22 cellular contexts compared by ENCODE assay signal in the genomic region with DNA sequence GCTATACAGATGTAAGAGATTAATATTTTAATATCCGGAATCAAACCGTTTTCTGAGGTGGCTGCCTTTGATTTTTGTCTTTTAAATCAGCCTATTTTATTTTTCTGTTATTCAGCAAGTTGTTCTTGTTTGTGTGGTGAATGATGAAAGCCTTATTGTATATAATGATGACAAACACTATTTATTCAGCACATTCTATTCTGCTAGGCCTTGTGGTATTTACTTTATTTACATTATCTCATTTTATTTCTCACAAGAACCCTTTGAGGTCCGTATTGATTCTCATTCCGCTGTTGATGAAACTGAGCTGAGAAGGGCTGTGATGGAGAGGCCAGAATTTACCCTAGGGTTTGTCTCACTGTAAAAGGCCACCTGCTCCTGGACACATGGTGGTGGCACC. TPM values are rescaled to one million over a fixed set of nuclear protein-coding genes. Genes with fewer than 3 reads are reported as not detected.
DNase-seq lines count a peak whose midpoint lies in the region; ATAC-seq and TF ChIP-seq lines count a peak whose summit lies in the region.
"Had no signal": no experiment of that assay in that cellular context is flagged by ENCODE, and none has a peak within 500 bp of the region (broad histone marks: within the 10 kb centered on the region; RNA-seq: fewer than 3 reads in every experiment).

No MANE protein-coding gene starts in this region.

- DNase-seq in NCI-H510A treated with DMSO at 0.1 percent for 48 hours (lab: John Stamatoyannopoulos, UW), result peak; percentile 35
- DNase-seq in NCI-H510A (lab: John Stamatoyannopoulos, UW), result no peak
- DNase-seq in dorsolateral prefrontal cortex, result no peak
- DNase-seq in NCI-H2227 treated with DMSO at 0.1 percent for 48 hours (lab: John Stamatoyannopoulos, UW), result no peak
- no peak for DNase-seq in CD8-positive, alpha-beta T cell
- DNase-seq in NCI-H748 (lab: John Stamatoyannopoulos, UW; ENCODE audit: unreplicated experiment), result no peak
- DNase-seq: 8988T; COR-L47; DMS 273 treated with DMSO at 0.1 percent for 48 hours; GOT3; KBM-7; MV-4-11; NCI-H187 treated with DMSO at 0.1 percent for 48 hours; NCI-H2171; NCI-H446; NCI-H748 treated with DMSO at 0.1 percent for 48 hours; NK-92 treated with Interleukin-12 subunit alpha and Interleukin-12 subunit beta, amount 100 ng/mL, for 24 hours; Right ventricle myocardium superior had no signal

- CTCF ChIA-PET in CD8-positive, alpha-beta T cell (lab: Charles Lee), result no interaction called here

- no peak overlapping the region for H3K4me3 Mint-ChIP-seq in CD8-positive, alpha-beta T cell
- H3K4me3 Mint-ChIP-seq: B cell had no signal

- intact Hi-C loops in dorsolateral prefrontal cortex (cut with DNase I), result loop anchor here (5.0 kb wide), 1 partner anchor 39 kb away; no protein-coding TSS in a partner anchor
- intact Hi-C loops in CD8-positive, alpha-beta T cell (cut with DNase I, micrococcal nuclease), result no loop called here

- H3K9me3 Mint-ChIP-seq in CD8-positive, alpha-beta T cell, result no peaks in the 10 kb centered on the region

- peaks cover 11% of the 10 kb centered on the region for H3K4me1 ChIP-seq in skeletal muscle satellite cell (ENCODE audit: control insufficient read depth, insufficient read depth, low read length)
- no peaks in the 10 kb centered on the region for H3K4me1 ChIP-seq in CD8-positive, alpha-beta T cell (ENCODE audit: insufficient read depth, low read length)

- ATAC-seq in CD8-positive, alpha-beta T cell, result no peak
- no peak for ATAC-seq in GM21381 (IDR thresholded peaks at IDR 0.05; ENCODE audit: unreplicated experiment)

- H3K27me3 ChIP-seq in dorsolateral prefrontal cortex (no peaks in the 10 kb centered on the region), skeletal muscle satellite cell (ENCODE audit: control insufficient read depth, insufficient read depth, low read length) (no peaks in the 10 kb centered on the region)
- H3K27me3 ChIP-seq in CD8-positive, alpha-beta T cell (ENCODE audit: insufficient read depth, low read length), result no peaks in the 10 kb centered on the region

- H3K9me3 ChIP-seq in skeletal muscle satellite cell (replicated peaks; ENCODE audit: low read length), result no peaks in the 10 kb centered on the region
- no peaks in the 10 kb centered on the region for H3K9me3 ChIP-seq in CD8-positive, alpha-beta T cell (ENCODE audit: low read length)

- no peak overlapping the region for H3K27ac Mint-ChIP-seq in CD8-positive, alpha-beta T cell
- H3K27ac Mint-ChIP-seq: B cell had no signal

- peak overlapping the region; percentile 32 for H3K4me2 ChIP-seq in skeletal muscle satellite cell (ENCODE audit: low read length)

- H3K36me3 Mint-ChIP-seq in CD8-positive, alpha-beta T cell, result no peaks in the 10 kb centered on the region

- no peak for TF ChIP-seq CTCF in dorsolateral prefrontal cortex (IDR thresholded peaks at IDR 0.05 in 54 of 56, conservative IDR thresholded peaks at IDR 0.05 in 2 of 56; ENCODE audit: low read depth in 1 of 56, partially characterized antibody in 56 of 56)
- no peak for TF ChIP-seq CTCF in CD8-positive, alpha-beta T cell (IDR thresholded peaks at IDR 0.05)

- no peaks in the 10 kb centered on the region for H3K4me1 Mint-ChIP-seq in CD8-positive, alpha-beta T cell (ENCODE audit: low read depth)
- H3K4me1 Mint-ChIP-seq: B cell had no signal

- no peaks in the 10 kb centered on the region for H3K36me3 ChIP-seq in skeletal muscle satellite cell (ENCODE audit: insufficient read depth, low read length)
- H3K36me3 ChIP-seq in CD8-positive, alpha-beta T cell (ENCODE audit: insufficient read depth, low read length), result no peaks in the 10 kb centered on the region

- peak overlapping the region in 1 of 59 donors; percentile 3 for H3K4me3 ChIP-seq in dorsolateral prefrontal cortex
- no peak overlapping the region for H3K4me3 ChIP-seq in skeletal muscle satellite cell (ENCODE audit: low read length)
- H3K4me3 ChIP-seq in CD8-positive, alpha-beta T cell (ENCODE audit: low read depth, low read length), result no peak overlapping the region
- H3K4me3 ChIP-seq: SK-N-MC had no signal

- peaks cover 41% of the 10 kb centered on the region for H3K27me3 Mint-ChIP-seq in CD8-positive, alpha-beta T cell (ENCODE audit: low read depth)

- no peak overlapping the region for H3K9ac ChIP-seq in skeletal muscle satellite cell (ENCODE audit: low read depth, low read length)

- POLR2A ChIA-PET in CD8-positive, alpha-beta T cell (lab: Charles Lee), result no interaction called here

- H3K27ac ChIP-seq in dorsolateral prefrontal cortex, result peak overlapping the region in 45 of 59 donors; percentile 1 to 77 (median 52)
- no peak overlapping the region for H3K27ac ChIP-seq in CD8-positive, alpha-beta T cell (ENCODE audit: low read depth, low read length)
- H3K27ac ChIP-seq: SK-N-MC had no signal

RNA-seq across cellular contexts. Expression of a gene that starts 40.5 kb away (rescaled TPM):
- total RNA-seq in dorsolateral prefrontal cortex, result 10 to 100 TPM; 11.4 to 40.0 (median 19.2) TPM
- 2.5 and 3.7 TPM in 2 replicates for total RNA-seq in skeletal muscle satellite cell (2012; rRNA removed)
- not detected for total RNA-seq in CD8-positive, alpha-beta T cell
- total RNA-seq: B cell had no signal

RNA-seq across cellular contexts. Expression of a gene that starts 51.7 kb away (rescaled TPM):
- total RNA-seq in dorsolateral prefrontal cortex, result 1 to 10 TPM in 11 of 120 experiments, under 1 TPM in 38, not detected in 71; 0.32 to 2.0 (median 0.72) TPM
- total RNA-seq in skeletal muscle satellite cell (2012; rRNA removed), result not detected in 2 replicates
- not detected for total RNA-seq in CD8-positive, alpha-beta T cell
- total RNA-seq: B cell, Right ventricle myocardium superior had no signal

Comparison
In these comparisons a context has a peak if more than half of its experiments do, and no peak if none do; other contexts are left out.
1. RNA of a gene that starts 40.5 kb away (total RNA-seq): 11.4 to 40.0 TPM in dorsolateral prefrontal cortex; not detected in CD8-positive, alpha-beta T cell; every median in the first group is over 10 times any median in the second.
2. intact Hi-C loops: an anchor here in dorsolateral prefrontal cortex (5.0 kb wide); none called in CD8-positive, alpha-beta T cell.